Comparison of ENCODE assay signal across 15 cellular contexts in the genomic region with DNA sequence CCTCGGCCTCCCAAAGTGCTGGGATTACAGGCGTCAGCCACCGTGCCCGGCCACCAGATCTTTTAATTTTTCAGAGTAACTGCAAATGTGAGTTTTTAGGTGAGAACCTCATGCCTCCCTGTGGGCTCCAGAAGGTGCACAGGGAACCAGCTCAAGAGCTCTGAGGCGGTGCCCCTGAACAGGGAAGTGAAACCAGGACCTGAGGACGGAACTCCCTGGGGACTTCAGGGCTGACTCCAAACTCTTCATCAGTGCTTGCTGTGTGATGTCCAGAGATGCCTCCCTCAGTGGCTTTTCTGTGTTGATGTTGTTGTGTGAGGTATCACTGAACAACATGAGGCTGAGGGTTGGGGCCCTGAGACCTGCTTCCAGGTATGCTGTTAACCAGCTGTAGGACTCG. TPM values are rescaled to one million over a fixed set of nuclear protein-coding genes. Genes with fewer than 3 reads are reported as not detected.
DNase-seq lines count a peak whose midpoint lies in the region; ATAC-seq and TF ChIP-seq lines count a peak whose summit lies in the region.
"Had no signal": no experiment of that assay in that cellular context is flagged by ENCODE, and none has a peak within 500 bp of the region (broad histone marks: within the 10 kb centered on the region; RNA-seq: fewer than 3 reads in every experiment).

No MANE protein-coding gene starts in this region.

- TF ChIP-seq POLR2A in tibial nerve (IDR thresholded peaks at IDR 0.05), result no peak

- no peak overlapping the region for H3K9ac ChIP-seq in SK-N-SH

- no peak overlapping the region for H3K27ac Mint-ChIP-seq in activated CD8-positive, alpha-beta T cell treated with anti-CD3 and anti-CD28 coated beads, Interleukin-2, amount 10 ng/mL, durations not matched to agents 7 days and 5 days
- H3K27ac Mint-ChIP-seq: activated CD4-positive, alpha-beta T cell treated with anti-CD3 and anti-CD28 coated beads for 36 hours had no signal

- CTCF ChIA-PET in activated CD8-positive, alpha-beta T cell treated with anti-CD3 and anti-CD28 coated beads, Interleukin-2, amount 10 ng/mL, durations not matched to agents 7 days and 5 days (lab: Charles Lee), result no interaction called here
- CTCF ChIA-PET in SK-N-SH (lab: Yijun Ruan, JAX), result interaction anchor here (1.5 kb wide), 1 partner anchor 14 kb away, joined by 4 read pairs; no protein-coding TSS in a partner anchor

- ATAC-seq in GM18502 (IDR thresholded peaks at IDR 0.05; ENCODE audit: poor library complexity, unreplicated experiment) (peak; percentile 96), GM21529 (IDR thresholded peaks at IDR 0.05; ENCODE audit: unreplicated experiment) (peak; percentile 83), HG03575 (IDR thresholded peaks at IDR 0.05; ENCODE audit: extremely low read depth, insufficient number of reproducible peaks, low FRiP score, unreplicated experiment) (peak; percentile 68)
- no peak for ATAC-seq in activated CD8-positive, alpha-beta T cell treated with anti-CD3 and anti-CD28 coated beads, Interleukin-2, amount 10 ng/mL, durations not matched to agents 7 days and 5 days
- ATAC-seq: activated CD4-positive, alpha-beta T cell treated with anti-CD3 and anti-CD28 coated beads for 36 hours had no signal

- H3K27me3 Mint-ChIP-seq in activated CD8-positive, alpha-beta T cell treated with anti-CD3 and anti-CD28 coated beads, Interleukin-2, amount 10 ng/mL, durations not matched to agents 7 days and 5 days (ENCODE audit: low read depth), result no peaks in the 10 kb centered on the region
- H3K27me3 Mint-ChIP-seq: activated CD4-positive, alpha-beta T cell treated with anti-CD3 and anti-CD28 coated beads for 36 hours had no signal

- H3K4me2 ChIP-seq in SK-N-SH, result no peak overlapping the region

- H4K20me1 ChIP-seq in SK-N-SH (ENCODE audit: insufficient read depth), result no peaks in the 10 kb centered on the region

- no peaks in the 10 kb centered on the region for H3K27me3 ChIP-seq in tibial nerve
- no peaks in the 10 kb centered on the region for H3K27me3 ChIP-seq in SK-N-SH (ENCODE audit: insufficient read depth)
- H3K27me3 ChIP-seq: right lobe of liver, upper lobe of left lung had no signal

- H2AFZ ChIP-seq in SK-N-SH (ENCODE audit: low read depth), result no peak overlapping the region

- no peaks in the 10 kb centered on the region for H3K9me2 ChIP-seq in SK-N-SH

- 81 to 90% methylated on average over 6 to 7 of the region's 7 CpGs for WGBS in tibial nerve, 2 donors
- 90% methylated on average over 6 of the region's 7 CpGs for WGBS in SK-N-SH (ENCODE audit: low lambda C conversion rate)

- DNase-seq in germinal center (ENCODE audit: low spot score), result peak; percentile 81
- no peak for DNase-seq in activated CD8-positive, alpha-beta T cell treated with anti-CD3 and anti-CD28 coated beads, Interleukin-2, amount 10 ng/mL, durations not matched to agents 7 days and 5 days
- DNase-seq in occipital lobe (lab: John Stamatoyannopoulos, UW), result no peak
- no peak for DNase-seq in tibial nerve (ENCODE audit: low spot score in 2 of 2)
- DNase-seq in SK-N-SH, result no peak
- DNase-seq: activated CD4-positive, alpha-beta T cell treated with anti-CD3 and anti-CD28 coated beads for 36 hours; activated effector memory CD4-positive, alpha-beta T cell treated with anti-CD3 and anti-CD28 coated beads, Interleukin-2, amount 50 U/mL, for 16 hours; NCI-H2081 treated with DMSO at 0.1 percent for 48 hours; right lobe of liver had no signal

- TF ChIP-seq EP300 in tibial nerve (IDR thresholded peaks at IDR 0.05) (no peak), SK-N-SH (IDR thresholded peaks at IDR 0.05; ENCODE audit: borderline replicate concordance in 1 of 2, low read depth in 1 of 2, low read length in 1 of 2) (no peak)

- H3K36me3 ChIP-seq in tibial nerve, result no peaks in the 10 kb centered on the region
- no peaks in the 10 kb centered on the region for H3K36me3 ChIP-seq in SK-N-SH (replicated peaks in 1 of 2; ENCODE audit: control insufficient read depth in 1 of 2, insufficient read depth in 2 of 2, low read length in 1 of 2)
- H3K36me3 ChIP-seq: right lobe of liver, upper lobe of left lung had no signal

- TF ChIP-seq RAD21 in SK-N-SH (IDR thresholded peaks at IDR 0.05; ENCODE audit: low read length), result no peak

- H3K9me3 ChIP-seq in tibial nerve (no peaks in the 10 kb centered on the region), SK-N-SH (no peaks in the 10 kb centered on the region)
- H3K9me3 ChIP-seq: right lobe of liver, upper lobe of left lung had no signal

- no peak overlapping the region for H3K4me3 Mint-ChIP-seq in activated CD8-positive, alpha-beta T cell treated with anti-CD3 and anti-CD28 coated beads, Interleukin-2, amount 10 ng/mL, durations not matched to agents 7 days and 5 days
- H3K4me3 Mint-ChIP-seq: activated CD4-positive, alpha-beta T cell treated with anti-CD3 and anti-CD28 coated beads for 36 hours had no signal

- H3K36me3 Mint-ChIP-seq in activated CD8-positive, alpha-beta T cell treated with anti-CD3 and anti-CD28 coated beads, Interleukin-2, amount 10 ng/mL, durations not matched to agents 7 days and 5 days (ENCODE audit: low read depth), result no peaks in the 10 kb centered on the region

- no peaks in the 10 kb centered on the region for H3F3A ChIP-seq in SK-N-SH (replicated peaks; ENCODE audit: insufficient read depth)

- H3K4me1 Mint-ChIP-seq in activated CD8-positive, alpha-beta T cell treated with anti-CD3 and anti-CD28 coated beads, Interleukin-2, amount 10 ng/mL, durations not matched to agents 7 days and 5 days (ENCODE audit: low read depth), result no peaks in the 10 kb centered on the region
- H3K4me1 Mint-ChIP-seq: activated CD4-positive, alpha-beta T cell treated with anti-CD3 and anti-CD28 coated beads for 36 hours had no signal

- H3K79me2 ChIP-seq in SK-N-SH (ENCODE audit: insufficient read depth), result no peaks in the 10 kb centered on the region

- H3K4me3 ChIP-seq in tibial nerve (no peak overlapping the region), SK-N-SH (ENCODE audit: low read depth in 2 of 2, low read length in 1 of 2) (no peak overlapping the region)
- H3K4me3 ChIP-seq: right lobe of liver, upper lobe of left lung had no signal

- no peaks in the 10 kb centered on the region for H3K9me3 Mint-ChIP-seq in activated CD8-positive, alpha-beta T cell treated with anti-CD3 and anti-CD28 coated beads, Interleukin-2, amount 10 ng/mL, durations not matched to agents 7 days and 5 days (ENCODE audit: insufficient read depth)

- no peak for TF ChIP-seq CTCF in tibial nerve (IDR thresholded peaks at IDR 0.05)
- TF ChIP-seq CTCF in SK-N-SH (IDR thresholded peaks at IDR 0.05), result no peak

- H3K27ac ChIP-seq in tibial nerve (no peak overlapping the region), SK-N-SH (ENCODE audit: low read depth in 2 of 2, low read length in 1 of 2) (no peak overlapping the region)
- H3K27ac ChIP-seq: right lobe of liver, upper lobe of left lung had no signal

- POLR2A ChIA-PET in activated CD8-positive, alpha-beta T cell treated with anti-CD3 and anti-CD28 coated beads, Interleukin-2, amount 10 ng/mL, durations not matched to agents 7 days and 5 days (lab: Charles Lee), result no interaction called here
- POLR2A ChIA-PET in SK-N-SH (lab: Yijun Ruan, JAX), result no interaction called here

- H3K4me1 ChIP-seq in tibial nerve (no peaks in the 10 kb centered on the region), SK-N-SH (ENCODE audit: control insufficient read depth in 1 of 2, insufficient read depth in 2 of 2, low read depth in 1 of 2, low read length in 1 of 2) (no peaks in the 10 kb centered on the region)
- H3K4me1 ChIP-seq: right lobe of liver, upper lobe of left lung had no signal

TF ChIP-seq in SK-N-SH, 30 proteins besides CTCF, POLR2A, EP300 and RAD21 (continues in another document):
- TF ChIP-seq SIN3A (IDR thresholded peaks at IDR 0.05; ENCODE audit: borderline replicate concordance, low read depth, low read length), result no peak
- no peak for TF ChIP-seq IRF3 (IDR thresholded peaks at IDR 0.05; ENCODE audit: low read depth, low read length)
- no peak for TF ChIP-seq TCF12 (IDR thresholded peaks at IDR 0.05)
- no peak for TF ChIP-seq EZH2phosphoT487 (IDR thresholded peaks at IDR 0.05; ENCODE audit: borderline replicate concordance, low read depth)
- TF ChIP-seq RXRA (IDR thresholded peaks at IDR 0.05; ENCODE audit: borderline replicate concordance, low read depth), result no peak
- TF ChIP-seq FOSL2 (IDR thresholded peaks at IDR 0.05; ENCODE audit: borderline replicate concordance, low read depth), result no peak
- TF ChIP-seq RCOR1 (IDR thresholded peaks at IDR 0.05; ENCODE audit: low read length), result no peak
- no peak for TF ChIP-seq FOXJ3 (CRISPR knock-in tag; IDR thresholded peaks at IDR 0.05)
- TF ChIP-seq YY1 (IDR thresholded peaks at IDR 0.05; ENCODE audit: low read depth), result no peak
- TF ChIP-seq GABPA (IDR thresholded peaks at IDR 0.05; ENCODE audit: low read depth), result no peak
- no peak for TF ChIP-seq POLR2AphosphoS5 (IDR thresholded peaks at IDR 0.05; ENCODE audit: low read depth, low read length)
- TF ChIP-seq GATA2 (CRISPR knock-in tag; IDR thresholded peaks at IDR 0.05), result no peak
- no peak for TF ChIP-seq RFX5 (IDR thresholded peaks at IDR 0.05; ENCODE audit: low read length)
- no peak for TF ChIP-seq TEAD4 (IDR thresholded peaks at IDR 0.05; ENCODE audit: borderline replicate concordance, insufficient read depth)
- no peak for TF ChIP-seq NRF1 (IDR thresholded peaks at IDR 0.05; ENCODE audit: low read depth, low read length)

RNA-seq across cellular contexts. Expression of gene SLC12A3, which starts 23.8 kb away (rescaled TPM):
- total RNA-seq in activated CD8-positive, alpha-beta T cell treated with anti-CD3 and anti-CD28 coated beads, Interleukin-2, amount 10 ng/mL, durations not matched to agents 7 days and 5 days, result not detected
- total RNA-seq in occipital lobe (not detected), tibial nerve (not detected)
- not detected in 2 replicates for polyA plus RNA-seq in SK-N-SH (2012; rRNA removed)
- not detected in 2 replicates for polyA plus RNA-seq in SK-N-SH (2012; cell fraction: cytosol; rRNA removed)
- not detected in 2 replicates for polyA plus RNA-seq in SK-N-SH (2012; cell fraction: nucleus; rRNA removed)
- total RNA-seq: activated CD4-positive, alpha-beta T cell treated with anti-CD3 and anti-CD28 coated beads for 36 hours; cardiac septum; fibroblast of lung; right lobe of liver had no signal
- polyA plus RNA-seq: fibroblast of lung had no signal

RNA-seq across cellular contexts. Expression of gene HERPUD1, which starts 43.1 kb away (rescaled TPM):
- total RNA-seq in activated CD8-positive, alpha-beta T cell treated with anti-CD3 and anti-CD28 coated beads, Interleukin-2, amount 10 ng/mL, durations not matched to agents 7 days and 5 days, result 10 to 100 TPM; 88.2 to 95.2 TPM
- 49.8 TPM for total RNA-seq in occipital lobe
- 100 to 1,000 TPM; 143 to 274 (median 161) TPM for total RNA-seq in tibial nerve
- 46.3 and 71.1 TPM in 2 replicates for polyA plus RNA-seq in SK-N-SH (2012; rRNA removed)
- 49.4 and 54.4 TPM in 2 replicates for polyA plus RNA-seq in SK-N-SH (2012; cell fraction: cytosol; rRNA removed)
- 37.9 and 75.2 TPM in 2 replicates for polyA plus RNA-seq in SK-N-SH (2012; cell fraction: nucleus; rRNA removed)
